Comparison of ENCODE assay signal across 8 cellular contexts in genomic region chr17:78986048-78986648, GRCh38. TPM values are rescaled to one million over a fixed set of nuclear protein-coding genes. Genes with fewer than 3 reads are reported as not detected.
DNase-seq lines count a peak whose midpoint lies in the region; ATAC-seq, FAIRE-seq and TF ChIP-seq lines count a peak whose summit lies in the region.

No MANE protein-coding gene starts in this region.

- no peaks in the 10 kb centered on the region for H3K9me3 Mint-ChIP-seq in CD4-positive, alpha-beta memory T cell
- H3K9me3 Mint-ChIP-seq in activated CD8-positive, alpha-beta T cell treated with anti-CD3 and anti-CD28 coated beads for 36 hours: no peaks in the 10 kb centered on the region
- H3K9me3 Mint-ChIP-seq in stimulated activated memory B cell treated with anti-CD40 and anti-IgM and Interleukin-4, amounts not matched to agents 10 μg/mL and 1 μg/mL and 100 μg/mL, for 72 hours: no peaks in the 10 kb centered on the region
- H3K9me3 Mint-ChIP-seq in activated CD4-positive, alpha-beta memory T cell treated with anti-CD3 and anti-CD28 coated beads, Interleukin-2, amount 10 ng/mL, durations not matched to agents 7 days and 5 days: no peaks in the 10 kb centered on the region

- H3K4me2 ChIP-seq in Karpas-422 (ENCODE audit: low read depth, low read length, poor library complexity, severe bottlenecking): peak overlapping the region; percentile 19

- no peak overlapping the region for H3K9ac ChIP-seq in Karpas-422 (ENCODE audit: low read length)

- ATAC-seq in activated CD8-positive, alpha-beta T cell treated with anti-CD3 and anti-CD28 coated beads for 36 hours: peak; percentile 80
- ATAC-seq in right cardiac atrium: peak; percentile 67 to 75
- peak; percentile 58 for ATAC-seq in stimulated activated memory B cell treated with anti-CD40 and anti-IgM and Interleukin-4, amounts not matched to agents 10 μg/mL and 1 μg/mL and 100 μg/mL, for 72 hours

- H3K27ac Mint-ChIP-seq in CD4-positive, alpha-beta memory T cell: peak overlapping the region in 2 of 7 donors; percentile 31 to 50
- no peak overlapping the region for H3K27ac Mint-ChIP-seq in activated CD8-positive, alpha-beta T cell treated with anti-CD3 and anti-CD28 coated beads for 36 hours
- peak overlapping the region; percentile 5 for H3K27ac Mint-ChIP-seq in stimulated activated memory B cell treated with anti-CD40 and anti-IgM and Interleukin-4, amounts not matched to agents 10 μg/mL and 1 μg/mL and 100 μg/mL, for 72 hours
- no peak overlapping the region for H3K27ac Mint-ChIP-seq in activated CD4-positive, alpha-beta memory T cell treated with anti-CD3 and anti-CD28 coated beads, Interleukin-2, amount 10 ng/mL, durations not matched to agents 7 days and 5 days

- H3K27me3 Mint-ChIP-seq in CD4-positive, alpha-beta memory T cell: no peaks in the 10 kb centered on the region
- H3K27me3 Mint-ChIP-seq in activated CD8-positive, alpha-beta T cell treated with anti-CD3 and anti-CD28 coated beads for 36 hours: no peaks in the 10 kb centered on the region
- H3K27me3 Mint-ChIP-seq in stimulated activated memory B cell treated with anti-CD40 and anti-IgM and Interleukin-4, amounts not matched to agents 10 μg/mL and 1 μg/mL and 100 μg/mL, for 72 hours: no peaks in the 10 kb centered on the region
- no peaks in the 10 kb centered on the region for H3K27me3 Mint-ChIP-seq in activated CD4-positive, alpha-beta memory T cell treated with anti-CD3 and anti-CD28 coated beads, Interleukin-2, amount 10 ng/mL, durations not matched to agents 7 days and 5 days

- peak; percentile 50 for TF ChIP-seq CTCF in activated CD8-positive, alpha-beta T cell treated with anti-CD3 and anti-CD28 coated beads for 36 hours (IDR thresholded peaks at IDR 0.05)

- POLR2A ChIA-PET in CD4-positive, alpha-beta memory T cell (lab: Charles Lee; ENCODE audit: partially characterized antibody): interaction anchor here (0.6 to 1.1 kb wide), 2 partner anchors 10 to 231 kb away, joined by 3 to 4 read pairs; no protein-coding TSS in a partner anchor
- POLR2A ChIA-PET in activated CD8-positive, alpha-beta T cell treated with anti-CD3 and anti-CD28 coated beads for 36 hours (lab: Charles Lee): interaction anchor here (0.8 kb wide), 1 partner anchor 48 kb away, joined by 3 read pairs; no protein-coding TSS in a partner anchor
- POLR2A ChIA-PET in activated CD4-positive, alpha-beta memory T cell treated with anti-CD3 and anti-CD28 coated beads, Interleukin-2, amount 10 ng/mL, durations not matched to agents 7 days and 5 days (lab: Charles Lee): no interaction called here

- 16% methylated on average over 6 of the region's 6 CpGs for WGBS in right cardiac atrium

- peaks cover 12 to 21% (median 16%) of the 10 kb centered on the region in 4 donors for H3K4me1 Mint-ChIP-seq in CD4-positive, alpha-beta memory T cell
- peaks cover 15% of the 10 kb centered on the region for H3K4me1 Mint-ChIP-seq in activated CD8-positive, alpha-beta T cell treated with anti-CD3 and anti-CD28 coated beads for 36 hours (ENCODE audit: low read depth)
- peaks cover 12% of the 10 kb centered on the region for H3K4me1 Mint-ChIP-seq in stimulated activated memory B cell treated with anti-CD40 and anti-IgM and Interleukin-4, amounts not matched to agents 10 μg/mL and 1 μg/mL and 100 μg/mL, for 72 hours
- H3K4me1 Mint-ChIP-seq in activated CD4-positive, alpha-beta memory T cell treated with anti-CD3 and anti-CD28 coated beads, Interleukin-2, amount 10 ng/mL, durations not matched to agents 7 days and 5 days: peaks cover 17% of the 10 kb centered on the region

- FAIRE-seq in urothelium cell line (lab: Jason Lieb, UNC): no peak

- intact Hi-C loops in CD4-positive, alpha-beta memory T cell (cut with micrococcal nuclease): no loop called here
- intact Hi-C loops in activated CD8-positive, alpha-beta T cell treated with anti-CD3 and anti-CD28 coated beads for 36 hours (cut with micrococcal nuclease): no loop called here
- intact Hi-C loops in right cardiac atrium (cut with DNase I): no loop called here

- H4K20me1 ChIP-seq in Karpas-422 (ENCODE audit: insufficient read depth, low read depth, low read length): no peaks in the 10 kb centered on the region

- peaks cover 3% of the 10 kb centered on the region for H3K36me3 ChIP-seq in CD4-positive, alpha-beta memory T cell (ENCODE audit: insufficient read depth, low read length)
- 0 out of 2 replicates have a peak, but pooled peaks cover 6% of the 10 kb centered on the region for H3K36me3 ChIP-seq in Karpas-422 (ENCODE audit: insufficient read depth, low read length)

- H3K4me3 Mint-ChIP-seq in CD4-positive, alpha-beta memory T cell: peak overlapping the region; percentile 10 to 77 (median 69)
- peak overlapping the region; percentile 45 for H3K4me3 Mint-ChIP-seq in activated CD8-positive, alpha-beta T cell treated with anti-CD3 and anti-CD28 coated beads for 36 hours
- no peak overlapping the region for H3K4me3 Mint-ChIP-seq in stimulated activated memory B cell treated with anti-CD40 and anti-IgM and Interleukin-4, amounts not matched to agents 10 μg/mL and 1 μg/mL and 100 μg/mL, for 72 hours
- no peak overlapping the region for H3K4me3 Mint-ChIP-seq in activated CD4-positive, alpha-beta memory T cell treated with anti-CD3 and anti-CD28 coated beads, Interleukin-2, amount 10 ng/mL, durations not matched to agents 7 days and 5 days

- H3K9me2 ChIP-seq in Karpas-422 (replicated peaks; ENCODE audit: insufficient read depth, low read length): no peaks in the 10 kb centered on the region

- H3K27me3 ChIP-seq in CD4-positive, alpha-beta memory T cell (ENCODE audit: insufficient read depth, low read length): no peaks in the 10 kb centered on the region
- H3K27me3 ChIP-seq in Karpas-422 (ENCODE audit: low read length) (no peaks in the 10 kb centered on the region), right cardiac atrium (ENCODE audit: control insufficient read depth, insufficient read depth) (no peaks in the 10 kb centered on the region)

- H3K27ac ChIP-seq in CD4-positive, alpha-beta memory T cell (ENCODE audit: low read depth, low read length): no peak overlapping the region
- H3K27ac ChIP-seq in Karpas-422 (ENCODE audit: low read length): no peak overlapping the region
- H3K27ac ChIP-seq in right cardiac atrium (ENCODE audit: low read length): peak overlapping the region; percentile 66

- no peak overlapping the region for H2AFZ ChIP-seq in Karpas-422 (ENCODE audit: low read length)

- H3K9me3 ChIP-seq in CD4-positive, alpha-beta memory T cell (ENCODE audit: control insufficient read depth in 1 of 2, low read length in 2 of 2): no peaks in the 10 kb centered on the region
- H3K9me3 ChIP-seq in Karpas-422 (ENCODE audit: low read length) (no peaks in the 10 kb centered on the region), right cardiac atrium (ENCODE audit: control insufficient read depth, low read length) (no peaks in the 10 kb centered on the region)

- H3K36me3 Mint-ChIP-seq in CD4-positive, alpha-beta memory T cell: peaks cover 4 to 9% of the 10 kb centered on the region in 2 donors
- H3K36me3 Mint-ChIP-seq in activated CD8-positive, alpha-beta T cell treated with anti-CD3 and anti-CD28 coated beads for 36 hours (ENCODE audit: low read depth): peaks cover 7% of the 10 kb centered on the region
- peaks cover 20% of the 10 kb centered on the region for H3K36me3 Mint-ChIP-seq in stimulated activated memory B cell treated with anti-CD40 and anti-IgM and Interleukin-4, amounts not matched to agents 10 μg/mL and 1 μg/mL and 100 μg/mL, for 72 hours
- H3K36me3 Mint-ChIP-seq in activated CD4-positive, alpha-beta memory T cell treated with anti-CD3 and anti-CD28 coated beads, Interleukin-2, amount 10 ng/mL, durations not matched to agents 7 days and 5 days (ENCODE audit: low read depth): peaks cover 16% of the 10 kb centered on the region

- CTCF ChIA-PET in CD4-positive, alpha-beta memory T cell (lab: Charles Lee; ENCODE audit: partially characterized antibody): interaction anchor here (1.3 to 1.5 kb wide), 2 partner anchors 9 to 120 kb away, joined by 6 read pairs; no protein-coding TSS in a partner anchor
- CTCF ChIA-PET in activated CD8-positive, alpha-beta T cell treated with anti-CD3 and anti-CD28 coated beads for 36 hours (lab: Charles Lee): interaction anchor here (1.0 to 2.2 kb wide), 4 partner anchors 15 to 81 kb away, joined by 3 to 16 read pairs (median 6); no protein-coding TSS in a partner anchor
- CTCF ChIA-PET in activated CD4-positive, alpha-beta memory T cell treated with anti-CD3 and anti-CD28 coated beads, Interleukin-2, amount 10 ng/mL, durations not matched to agents 7 days and 5 days (lab: Charles Lee): interaction anchor here (0.9 to 2.4 kb wide), 2 partner anchors 15 to 74 kb away, joined by 6 to 7 read pairs; no protein-coding TSS in a partner anchor

- peaks cover 18% of the 10 kb centered on the region for H3K4me1 ChIP-seq in CD4-positive, alpha-beta memory T cell (ENCODE audit: insufficient read depth, low read length)
- H3K4me1 ChIP-seq in Karpas-422 (ENCODE audit: low read length): peaks cover 9% of the 10 kb centered on the region; the same call in 1 of the 2 replicates
- peaks cover 2% of the 10 kb centered on the region for H3K4me1 ChIP-seq in right cardiac atrium (ENCODE audit: control insufficient read depth, insufficient read depth, low read length)

- no peak overlapping the region for H3K4me3 ChIP-seq in CD4-positive, alpha-beta memory T cell (ENCODE audit: low read length in 2 of 2)
- H3K4me3 ChIP-seq in Karpas-422 (ENCODE audit: low read length): no peak overlapping the region
- H3K4me3 ChIP-seq in right cardiac atrium (ENCODE audit: low read length): peak overlapping the region; percentile 67

- DNase-seq in CD4-positive, alpha-beta memory T cell: no peak
- DNase-seq in Karpas-422 (peak; percentile 69), right cardiac atrium (peak in 2 of 3 donors; percentile 64 to 81), OCI-M2 (lab: John Stamatoyannopoulos, UW; ENCODE audit: unreplicated experiment) (no peak), urothelium cell line (ENCODE audit: low spot score) (no peak)
- peak; percentile 57 for DNase-seq in activated CD8-positive, alpha-beta T cell treated with anti-CD3 and anti-CD28 coated beads for 36 hours
- DNase-seq in activated CD4-positive, alpha-beta memory T cell treated with anti-CD3 and anti-CD28 coated beads, Interleukin-2, amount 10 ng/mL, durations not matched to agents 7 days and 5 days: no peak

- no peaks in the 10 kb centered on the region for H3K79me2 ChIP-seq in Karpas-422 (ENCODE audit: low read length)

RNA-seq across cellular contexts. Expression of gene LGALS3BP, which starts 6.4 kb away (rescaled TPM):
- 10 to 100 TPM; 44.8 to 45.5 TPM for total RNA-seq in CD4-positive, alpha-beta memory T cell
- 10 to 100 TPM; 56.4 to 70.7 TPM for polyA plus RNA-seq in CD4-positive, alpha-beta memory T cell
- 23.7 and 39.5 TPM in 2 replicates for total RNA-seq in Karpas-422 (2014; rRNA removed; shearing (Covaris generic); ENCODE audit: low replicate concordance)
- total RNA-seq in activated CD8-positive, alpha-beta T cell treated with anti-CD3 and anti-CD28 coated beads for 36 hours: 10 to 100 TPM; 41.4 to 50.8 TPM
- 100 to 1,000 TPM; 439 to 581 (median 506) TPM for total RNA-seq in right cardiac atrium
- 397 TPM for polyA plus RNA-seq in right cardiac atrium
- 100 to 1,000 TPM; 209 to 219 TPM for total RNA-seq in activated CD4-positive, alpha-beta memory T cell treated with anti-CD3 and anti-CD28 coated beads, Interleukin-2, amount 10 ng/mL, durations not matched to agents 7 days and 5 days

RNA-seq across cellular contexts. Expression of gene CANT1, which starts 23.4 kb away (rescaled TPM):
- 10 to 100 TPM; 57.9 to 59.4 TPM for total RNA-seq in CD4-positive, alpha-beta memory T cell
- polyA plus RNA-seq in CD4-positive, alpha-beta memory T cell: 10 to 100 TPM in 1 of 2 donors, 1 to 10 TPM in 1; 7.2 to 10.5 TPM
- 22.7 and 27.6 TPM in 2 replicates for total RNA-seq in Karpas-422 (2014; rRNA removed; shearing (Covaris generic); ENCODE audit: low replicate concordance)
- 10 to 100 TPM; 41.4 to 48.2 TPM for total RNA-seq in activated CD8-positive, alpha-beta T cell treated with anti-CD3 and anti-CD28 coated beads for 36 hours
- 10 to 100 TPM; 28.1 to 38.8 (median 33.3) TPM for total RNA-seq in right cardiac atrium
- 13.6 TPM for polyA plus RNA-seq in right cardiac atrium
- total RNA-seq in activated CD4-positive, alpha-beta memory T cell treated with anti-CD3 and anti-CD28 coated beads, Interleukin-2, amount 10 ng/mL, durations not matched to agents 7 days and 5 days: 10 to 100 TPM; 78.4 to 81.1 TPM

RNA-seq across cellular contexts. Expression of gene C1QTNF1, which starts 37.8 kb away (rescaled TPM):
- total RNA-seq in CD4-positive, alpha-beta memory T cell: not detected
- not detected for polyA plus RNA-seq in CD4-positive, alpha-beta memory T cell
- not detected in 2 replicates for total RNA-seq in Karpas-422 (2014; rRNA removed; shearing (Covaris generic); ENCODE audit: low replicate concordance)
- under 1 TPM; 0.13 to 0.14 TPM for total RNA-seq in activated CD8-positive, alpha-beta T cell treated with anti-CD3 and anti-CD28 coated beads for 36 hours
- 100 to 1,000 TPM; 232 to 655 (median 355) TPM for total RNA-seq in right cardiac atrium
- 286 TPM for polyA plus RNA-seq in right cardiac atrium
- total RNA-seq in activated CD4-positive, alpha-beta memory T cell treated with anti-CD3 and anti-CD28 coated beads, Interleukin-2, amount 10 ng/mL, durations not matched to agents 7 days and 5 days: not detected

Comparison
In these comparisons a context has a peak if more than half of its experiments do, and no peak if none do; other contexts are left out.
1. DNase-seq: peak in Karpas-422 (single experiment), activated CD8-positive, alpha-beta T cell treated with anti-CD3 and anti-CD28 coated beads for 36 hours (single experiment) and right cardiac atrium (2 of 3); none in CD4-positive, alpha-beta memory T cell (0 of 5), OCI-M2 (single experiment), urothelium cell line (single experiment) and activated CD4-positive, alpha-beta memory T cell treated with anti-CD3 and anti-CD28 coated beads, Interleukin-2, amount 10 ng/mL, durations not matched to agents 7 days and 5 days (single experiment).
2. H3K4me3 Mint-ChIP-seq: peak in CD4-positive, alpha-beta memory T cell (8 of 8) and activated CD8-positive, alpha-beta T cell treated with anti-CD3 and anti-CD28 coated beads for 36 hours (single experiment); none in stimulated activated memory B cell treated with anti-CD40 and anti-IgM and Interleukin-4, amounts not matched to agents 10 μg/mL and 1 μg/mL and 100 μg/mL, for 72 hours (single experiment) and activated CD4-positive, alpha-beta memory T cell treated with anti-CD3 and anti-CD28 coated beads, Interleukin-2, amount 10 ng/mL, durations not matched to agents 7 days and 5 days (single experiment).
3. RNA of gene C1QTNF1, which starts 37.8 kb away (total RNA-seq): 232 to 655 TPM in right cardiac atrium; 0.13 to 0.14 TPM in activated CD8-positive, alpha-beta T cell treated with anti-CD3 and anti-CD28 coated beads for 36 hours, not detected in CD4-positive, alpha-beta memory T cell, not detected in Karpas-422 and not detected in activated CD4-positive, alpha-beta memory T cell treated with anti-CD3 and anti-CD28 coated beads, Interleukin-2, amount 10 ng/mL, durations not matched to agents 7 days and 5 days; every median in the first group is over 100 times any median in the second.
4. Peak in every context shown above with its lines, with median percentiles within 50 percentile points of each other: ATAC-seq.